Comparison of ENCODE assay signal across 1 cellular context in genomic region chr19:2950286-2951124, GRCh38.
TF ChIP-seq lines count a peak whose summit lies in the region.

No MANE protein-coding gene starts in this region.

TF ChIP-seq in K562, 482 proteins besides CTCF, POLR2A, EP300 and RAD21 (continued from another document and continues in another):
- TF ChIP-seq, protein P1, sequence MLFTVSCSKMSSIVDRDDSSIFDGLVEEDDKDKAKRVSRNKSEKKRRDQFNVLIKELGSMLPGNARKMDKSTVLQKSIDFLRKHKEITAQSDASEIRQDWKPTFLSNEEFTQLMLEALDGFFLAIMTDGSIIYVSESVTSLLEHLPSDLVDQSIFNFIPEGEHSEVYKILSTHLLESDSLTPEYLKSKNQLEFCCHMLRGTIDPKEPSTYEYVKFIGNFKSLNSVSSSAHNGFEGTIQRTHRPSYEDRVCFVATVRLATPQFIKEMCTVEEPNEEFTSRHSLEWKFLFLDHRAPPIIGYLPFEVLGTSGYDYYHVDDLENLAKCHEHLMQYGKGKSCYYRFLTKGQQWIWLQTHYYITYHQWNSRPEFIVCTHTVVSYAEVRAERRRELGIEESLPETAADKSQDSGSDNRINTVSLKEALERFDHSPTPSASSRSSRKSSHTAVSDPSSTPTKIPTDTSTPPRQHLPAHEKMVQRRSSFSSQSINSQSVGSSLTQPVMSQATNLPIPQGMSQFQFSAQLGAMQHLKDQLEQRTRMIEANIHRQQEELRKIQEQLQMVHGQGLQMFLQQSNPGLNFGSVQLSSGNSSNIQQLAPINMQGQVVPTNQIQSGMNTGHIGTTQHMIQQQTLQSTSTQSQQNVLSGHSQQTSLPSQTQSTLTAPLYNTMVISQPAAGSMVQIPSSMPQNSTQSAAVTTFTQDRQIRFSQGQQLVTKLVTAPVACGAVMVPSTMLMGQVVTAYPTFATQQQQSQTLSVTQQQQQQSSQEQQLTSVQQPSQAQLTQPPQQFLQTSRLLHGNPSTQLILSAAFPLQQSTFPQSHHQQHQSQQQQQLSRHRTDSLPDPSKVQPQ (CRISPR knock-in tag; IDR thresholded peaks at IDR 0.05; ENCODE audit: borderline replicate concordance), result peak; percentile 66; the same call in 1 of the 2 replicates
- TF ChIP-seq FOSL1 (tag; conservative IDR thresholded peaks at IDR 0.05) (peak; percentile 73), HDAC8 (tag; IDR thresholded peaks at IDR 0.05) (peak; percentile 80; the same call in 1 of the 2 replicates), ZC3H11A (IDR thresholded peaks at IDR 0.05; ENCODE audit: low read depth, low read length) (no peak), POLR2AphosphoS5 (IDR thresholded peaks at IDR 0.05; ENCODE audit: control insufficient read depth, insufficient read depth, low read depth, low read length) (peak; percentile 80), TAF1 (IDR thresholded peaks at IDR 0.05; ENCODE audit: control insufficient read depth, extremely low read depth, insufficient read depth, low read length, severe bottlenecking) (peak; percentile 94), SLC30A9 (CRISPR knock-in tag; IDR thresholded peaks at IDR 0.05) (no peak), CEBPZ (IDR thresholded peaks at IDR 0.05; ENCODE audit: borderline replicate concordance, low read depth, low read length) (peak; percentile 80; the same call in 1 of the 2 replicates), ZNF766 (CRISPR knock-in tag; conservative IDR thresholded peaks at IDR 0.05) (peak; percentile 53; the same call in 1 of the 2 replicates), ZNF174 (CRISPR knock-in tag; IDR thresholded peaks at IDR 0.05) (0 out of 2 replicates have a peak, but pooled peaks have one; percentile 19), RREB1 (CRISPR knock-in tag; IDR thresholded peaks at IDR 0.05) (no peak), HNRNPLL (IDR thresholded peaks at IDR 0.05; ENCODE audit: low read depth, low read length, poor library complexity, severe bottlenecking) (peak; percentile 66), GABPA (tag; conservative IDR thresholded peaks at IDR 0.05; ENCODE audit: low read depth) (peak; percentile 100), ZNF57 (CRISPR knock-in tag; IDR thresholded peaks at IDR 0.05) (peak; percentile 35; the same call in 1 of the 2 replicates), ZNF76 (CRISPR knock-in tag; IDR thresholded peaks at IDR 0.05; ENCODE audit: borderline replicate concordance) (0 out of 2 replicates have a peak, but pooled peaks have one; percentile 82), ZNF184 (CRISPR knock-in tag; IDR thresholded peaks at IDR 0.05) (no peak), ZBTB26 (CRISPR knock-in tag; IDR thresholded peaks at IDR 0.05) (peak; percentile 81), EGR1 (conservative IDR thresholded peaks at IDR 0.05) (peak; percentile 15), ATF7 (IDR thresholded peaks at IDR 0.05) (peak; percentile 40), DIDO1 (tag; IDR thresholded peaks at IDR 0.05; ENCODE audit: low read depth) (peak; percentile 90), SAFB2 (IDR thresholded peaks at IDR 0.05; ENCODE audit: borderline replicate concordance, low read depth, low read length, severe bottlenecking) (no peak)
- TF ChIP-seq, protein P2, sequence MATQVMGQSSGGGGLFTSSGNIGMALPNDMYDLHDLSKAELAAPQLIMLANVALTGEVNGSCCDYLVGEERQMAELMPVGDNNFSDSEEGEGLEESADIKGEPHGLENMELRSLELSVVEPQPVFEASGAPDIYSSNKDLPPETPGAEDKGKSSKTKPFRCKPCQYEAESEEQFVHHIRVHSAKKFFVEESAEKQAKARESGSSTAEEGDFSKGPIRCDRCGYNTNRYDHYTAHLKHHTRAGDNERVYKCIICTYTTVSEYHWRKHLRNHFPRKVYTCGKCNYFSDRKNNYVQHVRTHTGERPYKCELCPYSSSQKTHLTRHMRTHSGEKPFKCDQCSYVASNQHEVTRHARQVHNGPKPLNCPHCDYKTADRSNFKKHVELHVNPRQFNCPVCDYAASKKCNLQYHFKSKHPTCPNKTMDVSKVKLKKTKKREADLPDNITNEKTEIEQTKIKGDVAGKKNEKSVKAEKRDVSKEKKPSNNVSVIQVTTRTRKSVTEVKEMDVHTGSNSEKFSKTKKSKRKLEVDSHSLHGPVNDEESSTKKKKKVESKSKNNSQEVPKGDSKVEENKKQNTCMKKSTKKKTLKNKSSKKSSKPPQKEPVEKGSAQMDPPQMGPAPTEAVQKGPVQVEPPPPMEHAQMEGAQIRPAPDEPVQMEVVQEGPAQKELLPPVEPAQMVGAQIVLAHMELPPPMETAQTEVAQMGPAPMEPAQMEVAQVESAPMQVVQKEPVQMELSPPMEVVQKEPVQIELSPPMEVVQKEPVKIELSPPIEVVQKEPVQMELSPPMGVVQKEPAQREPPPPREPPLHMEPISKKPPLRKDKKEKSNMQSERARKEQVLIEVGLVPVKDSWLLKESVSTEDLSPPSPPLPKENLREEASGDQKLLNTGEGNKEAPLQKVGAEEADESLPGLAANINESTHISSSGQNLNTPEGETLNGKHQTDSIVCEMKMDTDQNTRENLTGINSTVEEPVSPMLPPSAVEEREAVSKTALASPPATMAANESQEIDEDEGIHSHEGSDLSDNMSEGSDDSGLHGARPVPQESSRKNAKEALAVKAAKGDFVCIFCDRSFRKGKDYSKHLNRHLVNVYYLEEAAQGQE (CRISPR knock-in tag; IDR thresholded peaks at IDR 0.05; ENCODE audit: low read depth), result peak; percentile 82; the same call in 1 of the 2 replicates
- TF ChIP-seq, protein P3, sequence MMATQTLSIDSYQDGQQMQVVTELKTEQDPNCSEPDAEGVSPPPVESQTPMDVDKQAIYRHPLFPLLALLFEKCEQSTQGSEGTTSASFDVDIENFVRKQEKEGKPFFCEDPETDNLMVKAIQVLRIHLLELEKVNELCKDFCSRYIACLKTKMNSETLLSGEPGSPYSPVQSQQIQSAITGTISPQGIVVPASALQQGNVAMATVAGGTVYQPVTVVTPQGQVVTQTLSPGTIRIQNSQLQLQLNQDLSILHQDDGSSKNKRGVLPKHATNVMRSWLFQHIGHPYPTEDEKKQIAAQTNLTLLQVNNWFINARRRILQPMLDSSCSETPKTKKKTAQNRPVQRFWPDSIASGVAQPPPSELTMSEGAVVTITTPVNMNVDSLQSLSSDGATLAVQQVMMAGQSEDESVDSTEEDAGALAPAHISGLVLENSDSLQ (IDR thresholded peaks at IDR 0.05), result peak; percentile 98
- TF ChIP-seq, protein P4, sequence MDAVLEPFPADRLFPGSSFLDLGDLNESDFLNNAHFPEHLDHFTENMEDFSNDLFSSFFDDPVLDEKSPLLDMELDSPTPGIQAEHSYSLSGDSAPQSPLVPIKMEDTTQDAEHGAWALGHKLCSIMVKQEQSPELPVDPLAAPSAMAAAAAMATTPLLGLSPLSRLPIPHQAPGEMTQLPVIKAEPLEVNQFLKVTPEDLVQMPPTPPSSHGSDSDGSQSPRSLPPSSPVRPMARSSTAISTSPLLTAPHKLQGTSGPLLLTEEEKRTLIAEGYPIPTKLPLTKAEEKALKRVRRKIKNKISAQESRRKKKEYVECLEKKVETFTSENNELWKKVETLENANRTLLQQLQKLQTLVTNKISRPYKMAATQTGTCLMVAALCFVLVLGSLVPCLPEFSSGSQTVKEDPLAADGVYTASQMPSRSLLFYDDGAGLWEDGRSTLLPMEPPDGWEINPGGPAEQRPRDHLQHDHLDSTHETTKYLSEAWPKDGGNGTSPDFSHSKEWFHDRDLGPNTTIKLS (IDR thresholded peaks at IDR 0.05; ENCODE audit: borderline replicate concordance, low read depth), result peak; percentile 88
- TF ChIP-seq, protein P5, sequence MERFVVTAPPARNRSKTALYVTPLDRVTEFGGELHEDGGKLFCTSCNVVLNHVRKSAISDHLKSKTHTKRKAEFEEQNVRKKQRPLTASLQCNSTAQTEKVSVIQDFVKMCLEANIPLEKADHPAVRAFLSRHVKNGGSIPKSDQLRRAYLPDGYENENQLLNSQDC (CRISPR knock-in tag; IDR thresholded peaks at IDR 0.05), result 0 out of 2 replicates have a peak, but pooled peaks have one; percentile 49
- TF ChIP-seq, protein P6, sequence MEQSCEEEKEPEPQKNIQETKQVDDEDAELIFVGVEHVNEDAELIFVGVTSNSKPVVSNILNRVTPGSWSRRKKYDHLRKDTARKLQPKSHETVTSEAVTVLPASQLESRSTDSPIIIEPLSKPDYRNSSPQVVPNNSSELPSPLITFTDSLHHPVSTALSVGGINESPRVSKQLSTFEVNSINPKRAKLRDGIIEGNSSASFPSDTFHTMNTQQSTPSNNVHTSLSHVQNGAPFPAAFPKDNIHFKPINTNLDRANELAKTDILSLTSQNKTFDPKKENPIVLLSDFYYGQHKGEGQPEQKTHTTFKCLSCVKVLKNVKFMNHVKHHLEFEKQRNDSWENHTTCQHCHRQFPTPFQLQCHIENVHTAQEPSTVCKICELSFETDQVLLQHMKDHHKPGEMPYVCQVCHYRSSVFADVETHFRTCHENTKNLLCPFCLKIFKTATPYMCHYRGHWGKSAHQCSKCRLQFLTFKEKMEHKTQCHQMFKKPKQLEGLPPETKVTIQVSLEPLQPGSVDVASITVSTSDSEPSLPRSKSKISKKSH (CRISPR knock-in tag; IDR thresholded peaks at IDR 0.05), result 0 out of 2 replicates have a peak, but pooled peaks have one; percentile 18
